Comparison of ENCODE assay signal across 13 cellular contexts in the genomic region with DNA sequence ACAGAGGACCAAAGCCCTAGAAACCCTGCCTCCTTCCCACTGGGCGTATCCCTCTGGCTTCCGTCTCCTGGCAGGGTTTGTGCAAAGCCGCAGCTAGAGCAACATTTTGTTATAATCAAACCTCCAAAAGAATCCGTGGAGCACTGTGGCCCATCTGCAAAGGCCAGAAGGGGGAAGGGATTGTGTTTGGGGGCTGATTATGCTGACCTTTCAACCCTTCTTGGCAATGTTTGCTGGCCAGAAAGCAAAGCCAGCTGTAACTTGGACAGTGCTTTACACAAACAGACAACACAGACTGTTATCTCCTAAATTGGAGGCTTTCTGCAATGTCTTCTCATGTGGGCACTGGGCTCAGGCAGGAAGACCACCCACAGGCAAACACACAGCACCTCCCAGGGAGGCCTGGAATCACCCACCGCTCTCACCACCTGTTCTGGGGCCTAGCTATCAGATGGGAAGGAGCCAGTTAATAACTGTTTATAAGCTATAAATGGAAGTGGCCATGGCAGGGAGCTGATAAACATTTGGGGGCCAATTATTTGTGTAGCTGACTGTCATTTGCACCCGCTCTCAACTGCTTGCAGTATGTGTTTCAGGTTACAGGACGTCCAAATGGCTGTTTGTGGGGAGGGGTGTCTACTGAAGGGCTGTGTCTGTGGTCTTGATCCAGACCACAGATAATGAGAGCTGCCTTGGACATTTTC.
DNase-seq lines count a peak whose midpoint lies in the region; ATAC-seq and TF ChIP-seq lines count a peak whose summit lies in the region.
"Had no signal": no experiment of that assay in that cellular context is flagged by ENCODE, and none has a peak within 500 bp of the region (broad histone marks: within the 10 kb centered on the region; RNA-seq: fewer than 3 reads in every experiment).

No MANE protein-coding gene starts in this region.

- no peak overlapping the region for H3K4me3 ChIP-seq in heart left ventricle
- no peak overlapping the region for H3K4me3 ChIP-seq in osteoblast (ENCODE audit: insufficient read depth, low read length)
- H3K4me3 ChIP-seq: PC-9 had no signal

- no peak for TF ChIP-seq POLR2A in heart left ventricle (IDR thresholded peaks at IDR 0.05)

- TF ChIP-seq CTCF in heart left ventricle (IDR thresholded peaks at IDR 0.05) (no peak), osteoblast (IDR thresholded peaks at IDR 0.05; ENCODE audit: extremely low read depth, low read depth, low read length) (no peak)

- peak; percentile 20 to 76 (median 55) for ATAC-seq in heart left ventricle
- no peak for ATAC-seq in esophagus mucosa

- peak overlapping the region; percentile 42 for H2AFZ ChIP-seq in osteoblast (ENCODE audit: low read length)
- H2AFZ ChIP-seq: PC-9 had no signal

- H3K27ac ChIP-seq in heart left ventricle (peak overlapping the region in 2 of 12 donors; percentile 22 to 32), osteoblast (ENCODE audit: low read depth, low read length) (no peak overlapping the region)
- H3K27ac ChIP-seq: PC-9 had no signal

- H3K27me3 ChIP-seq in heart left ventricle: peaks cover 0 to 21% (median 4%) of the 10 kb centered on the region in 9 donors
- peaks cover 19% of the 10 kb centered on the region for H3K27me3 ChIP-seq in osteoblast (ENCODE audit: insufficient read depth, low read length)

- H3K4me1 ChIP-seq in heart left ventricle: peaks cover 0 to 49% (median 5%) of the 10 kb centered on the region in 12 donors
- H3K4me1 ChIP-seq in osteoblast (ENCODE audit: insufficient read depth, low read length): peaks cover 9% of the 10 kb centered on the region

- no peaks in the 10 kb centered on the region for H3K36me3 ChIP-seq in heart left ventricle
- H3K36me3 ChIP-seq in osteoblast (ENCODE audit: insufficient read depth, low read length): no peaks in the 10 kb centered on the region

- H3K9me3 ChIP-seq in heart left ventricle (no peaks in the 10 kb centered on the region), osteoblast (ENCODE audit: low read depth, low read length) (no peaks in the 10 kb centered on the region)

- WGBS in heart left ventricle, 4 donors: 50 to 71% (median 59%) methylated on average over 7 of the region's 7 CpGs

- DNase-seq in GM03348 (ENCODE audit: low spot score) (peak; percentile 35), OCI-M2 (lab: John Stamatoyannopoulos, UW; ENCODE audit: unreplicated experiment) (peak; percentile 5), heart left ventricle (peak in 3 of 5 donors; percentile 40 to 58 (median 49)), osteoblast (ENCODE audit: insufficient read length, low spot score, missing footprints) (no peak), hippocampal formation (lab: John Stamatoyannopoulos, UW) (no peak), NCI-H82 treated with DMSO at 0.1 percent for 48 hours (lab: John Stamatoyannopoulos, UW; ENCODE audit: unreplicated experiment) (no peak)
- no peak for DNase-seq in activated CD8-positive, alpha-beta memory T cell treated with anti-CD3 and anti-CD28 coated beads, Interleukin-2, amount 50 U/mL, for 48 hours
- DNase-seq: cerebellar nuclear complex; head of caudate nucleus; MM.1S; PC-9; stimulated activated CD4-positive, alpha-beta T cell treated with anti-CD3 and anti-CD28 coated beads, Interleukin-12 subunit alpha, Interleukin-12 subunit beta, amount 100 ng/mL, for 4 hours had no signal

- intact Hi-C loops in heart left ventricle (cut with DNase I): no loop called here

- no peaks in the 10 kb centered on the region for H4K20me1 ChIP-seq in osteoblast (ENCODE audit: insufficient read depth, low read length)

- H3K4me2 ChIP-seq in osteoblast (ENCODE audit: insufficient read depth, low read length): no peak overlapping the region
- H3K4me2 ChIP-seq: PC-9 had no signal

- H3K79me2 ChIP-seq in osteoblast (ENCODE audit: insufficient read depth, low read length): no peaks in the 10 kb centered on the region

Comparison
In these comparisons a context has a peak if more than half of its experiments do, and no peak if none do; other contexts are left out.
1. DNase-seq: peak in GM03348 (single experiment), OCI-M2 (single experiment) and heart left ventricle (3 of 5); none in osteoblast (single experiment), hippocampal formation (0 of 2), activated CD8-positive, alpha-beta memory T cell treated with anti-CD3 and anti-CD28 coated beads, Interleukin-2, amount 50 U/mL, for 48 hours (single experiment) and NCI-H82 treated with DMSO at 0.1 percent for 48 hours (single experiment).